27 cellular contexts compared by ENCODE assay signal in genomic region chr12:54060174-54060974, GRCh38. TPM values are rescaled to one million over a fixed set of nuclear protein-coding genes. Genes with fewer than 3 reads are reported as not detected.
"Had no signal": no experiment of that assay in that cellular context is flagged by ENCODE, and none has a peak within 500 bp of the region (broad histone marks: within the 10 kb centered on the region; RNA-seq: fewer than 3 reads in every experiment).

No MANE protein-coding gene starts in this region.

- H3K36me3 Mint-ChIP-seq: activated naive CD8-positive, alpha-beta T cell; naive B cell had no signal

- H3K4me3 ChIP-seq: breast epithelium, dorsolateral prefrontal cortex, esophagus squamous epithelium, gastrocnemius medialis, pancreas, psoas muscle, thoracic aorta, upper lobe of right lung had no signal

- H3K4me1 ChIP-seq: breast epithelium, gastrocnemius medialis, pancreas, psoas muscle, upper lobe of right lung had no signal

- H3K27me3 ChIP-seq: breast epithelium, gastrocnemius medialis, pancreas had no signal

- DNase-seq: activated CD4-positive, alpha-beta T cell treated with anti-CD3 and anti-CD28 coated beads, Interleukin-2, amount 50 U/mL, for 4 hours; activated CD8-positive, alpha-beta memory T cell treated with anti-CD3 and anti-CD28 coated beads, Interleukin-2, amount 50 U/mL, for 48 hours; activated naive CD4-positive, alpha-beta T cell; activated T-cell treated with anti-CD3 and anti-CD28 coated beads, Interleukin-2, amount 50 U/mL, for 4 hours; dorsolateral prefrontal cortex; esophagus squamous epithelium; gastrocnemius medialis; hippocampal formation; left cardiac atrium; naive B cell; pancreas; psoas muscle; right cardiac atrium; stimulated activated CD4-positive, alpha-beta T cell treated with anti-CD3 and anti-CD28 coated beads, Interleukin-12 subunit alpha, Interleukin-12 subunit beta, amount 100 ng/mL, for 4 hours; stimulated activated CD4-positive, alpha-beta T cell treated with anti-CD3 and anti-CD28 coated beads, Interleukin-4, amount 100 ng/mL, for 4 hours; T-helper 9 cell; upper lobe of right lung had no signal

- ATAC-seq: activated T-cell treated with anti-CD3 and anti-CD28 coated beads, Interleukin-2, amount 50 U/mL, for 4 hours; gastrocnemius medialis; left cardiac atrium; pancreas; psoas muscle; right cardiac atrium; upper lobe of right lung had no signal

- H3K36me3 ChIP-seq: breast epithelium, esophagus squamous epithelium, gastrocnemius medialis, pancreas, thoracic aorta, upper lobe of right lung had no signal

- H3K27ac Mint-ChIP-seq: activated naive CD8-positive, alpha-beta T cell; activated T-helper 2 cell treated with anti-CD3 and anti-CD28 coated beads, Interferon-gamma antibody, Interleukin-2, Interleukin-4, amounts not matched to agents 10 μg/mL and 5 μg/mL and 100 μg/mL, durations not matched to agents 14 hours and 24 hours and 36 hours; naive B cell had no signal

- H3K4me3 Mint-ChIP-seq: activated naive CD8-positive, alpha-beta T cell; activated T-cell treated with anti-CD3 and anti-CD28 coated beads, Interleukin-2, amount 50 U/mL, for 4 hours; central memory CD8-positive, alpha-beta T cell had no signal

- H3K9me3 ChIP-seq: breast epithelium, esophagus squamous epithelium, gastrocnemius medialis, pancreas, psoas muscle, thoracic aorta, upper lobe of right lung had no signal

- H3K27ac ChIP-seq: breast epithelium, dorsolateral prefrontal cortex, esophagus squamous epithelium, gastrocnemius medialis, pancreas, psoas muscle, thoracic aorta, upper lobe of right lung had no signal

- H3K9me3 Mint-ChIP-seq: activated T-cell treated with anti-CD3 and anti-CD28 coated beads, Interleukin-2, amount 50 U/mL, for 4 hours; activated T-helper 2 cell treated with anti-CD3 and anti-CD28 coated beads, Interferon-gamma antibody, Interleukin-2, Interleukin-4, amounts not matched to agents 10 μg/mL and 5 μg/mL and 100 μg/mL, durations not matched to agents 14 hours and 24 hours and 36 hours; central memory CD8-positive, alpha-beta T cell; naive B cell had no signal

RNA-seq across cellular contexts. Expression of gene HOXC4, which starts 6.7 kb away (rescaled TPM):
- total RNA-seq: astrocyte, liver had no signal

RNA-seq across cellular contexts. Expression of gene HOXC5, which starts 27.5 kb away (rescaled TPM):
- total RNA-seq: activated CD8-positive, alpha-beta memory T cell treated with anti-CD3 and anti-CD28 coated beads for 36 hours; activated T-cell treated with anti-CD3 and anti-CD28 coated beads, Interleukin-2, amount 50 U/mL, for 4 hours; activated T-helper 2 cell treated with anti-CD3 and anti-CD28 coated beads, Interferon-gamma antibody, Interleukin-2, Interleukin-4, amounts not matched to agents 10 μg/mL and 5 μg/mL and 100 μg/mL, durations not matched to agents 14 hours and 24 hours and 36 hours; astrocyte; dorsolateral prefrontal cortex; left cardiac atrium; liver; mucosa of gallbladder; pancreas; right cardiac atrium; T-helper 1 cell treated with Interleukin-12 subunit alpha and Interleukin-12 subunit beta and Interleukin-4 antibody, amounts not matched to agents 30 ng/mL and 1 ng/mL, for 36 hours; upper lobe of right lung had no signal

RNA-seq across cellular contexts. Expression of gene HOXC6, which starts 32.1 kb away (rescaled TPM):
- total RNA-seq: activated CD8-positive, alpha-beta memory T cell treated with anti-CD3 and anti-CD28 coated beads for 36 hours; activated T-cell treated with anti-CD3 and anti-CD28 coated beads, Interleukin-2, amount 50 U/mL, for 4 hours; activated T-helper 2 cell treated with anti-CD3 and anti-CD28 coated beads, Interferon-gamma antibody, Interleukin-2, Interleukin-4, amounts not matched to agents 10 μg/mL and 5 μg/mL and 100 μg/mL, durations not matched to agents 14 hours and 24 hours and 36 hours; astrocyte; dorsolateral prefrontal cortex; T-helper 1 cell treated with Interleukin-12 subunit alpha and Interleukin-12 subunit beta and Interleukin-4 antibody, amounts not matched to agents 30 ng/mL and 1 ng/mL, for 36 hours; thoracic aorta had no signal

RNA-seq across cellular contexts. Expression of gene HOXC8, which starts 51.6 kb away (rescaled TPM):
- total RNA-seq: activated CD8-positive, alpha-beta memory T cell treated with anti-CD3 and anti-CD28 coated beads for 36 hours; activated T-cell treated with anti-CD3 and anti-CD28 coated beads, Interleukin-2, amount 50 U/mL, for 4 hours; activated T-helper 2 cell treated with anti-CD3 and anti-CD28 coated beads, Interferon-gamma antibody, Interleukin-2, Interleukin-4, amounts not matched to agents 10 μg/mL and 5 μg/mL and 100 μg/mL, durations not matched to agents 14 hours and 24 hours and 36 hours; astrocyte; dorsolateral prefrontal cortex; left cardiac atrium; liver; mucosa of gallbladder; pancreas; right cardiac atrium; T-helper 1 cell treated with Interleukin-12 subunit alpha and Interleukin-12 subunit beta and Interleukin-4 antibody, amounts not matched to agents 30 ng/mL and 1 ng/mL, for 36 hours; thoracic aorta had no signal
